1 cellular context compared by ENCODE assay signal in the genomic region with DNA sequence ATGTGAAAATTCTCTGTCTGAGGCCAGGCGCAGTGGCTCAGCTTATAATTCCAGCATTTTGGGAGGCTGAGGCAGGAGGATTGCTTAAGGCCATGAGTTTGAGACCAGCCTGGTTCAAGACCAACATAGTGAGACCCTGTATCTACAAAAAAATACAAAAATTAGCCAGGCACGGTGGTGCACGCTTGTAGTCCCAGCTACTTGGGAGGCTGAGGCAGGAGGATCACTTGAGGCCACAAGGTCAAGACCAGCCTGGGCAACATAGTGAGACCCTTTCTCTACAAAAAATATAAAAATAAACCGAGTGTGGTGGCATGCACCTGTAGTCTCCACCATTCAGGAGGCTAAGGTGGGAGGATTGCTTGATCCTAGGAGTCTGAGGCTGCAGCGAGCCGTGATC.
TF ChIP-seq lines count a peak whose summit lies in the region.

No MANE protein-coding gene starts in this region.

TF ChIP-seq in K562, 482 proteins besides CTCF, POLR2A, EP300 and RAD21:
- no peak for TF ChIP-seq POU5F1 (IDR thresholded peaks at IDR 0.05; ENCODE audit: borderline replicate concordance, low read depth, low read length, partially characterized antibody)
- peak; percentile 63 for TF ChIP-seq ZNF121 (CRISPR knock-in tag; conservative IDR thresholded peaks at IDR 0.05)
- no peak for TF ChIP-seq NEUROD1 (IDR thresholded peaks at IDR 0.05; ENCODE audit: borderline replicate concordance, low read depth, low read length, partially characterized antibody)
- TF ChIP-seq, protein P1, sequence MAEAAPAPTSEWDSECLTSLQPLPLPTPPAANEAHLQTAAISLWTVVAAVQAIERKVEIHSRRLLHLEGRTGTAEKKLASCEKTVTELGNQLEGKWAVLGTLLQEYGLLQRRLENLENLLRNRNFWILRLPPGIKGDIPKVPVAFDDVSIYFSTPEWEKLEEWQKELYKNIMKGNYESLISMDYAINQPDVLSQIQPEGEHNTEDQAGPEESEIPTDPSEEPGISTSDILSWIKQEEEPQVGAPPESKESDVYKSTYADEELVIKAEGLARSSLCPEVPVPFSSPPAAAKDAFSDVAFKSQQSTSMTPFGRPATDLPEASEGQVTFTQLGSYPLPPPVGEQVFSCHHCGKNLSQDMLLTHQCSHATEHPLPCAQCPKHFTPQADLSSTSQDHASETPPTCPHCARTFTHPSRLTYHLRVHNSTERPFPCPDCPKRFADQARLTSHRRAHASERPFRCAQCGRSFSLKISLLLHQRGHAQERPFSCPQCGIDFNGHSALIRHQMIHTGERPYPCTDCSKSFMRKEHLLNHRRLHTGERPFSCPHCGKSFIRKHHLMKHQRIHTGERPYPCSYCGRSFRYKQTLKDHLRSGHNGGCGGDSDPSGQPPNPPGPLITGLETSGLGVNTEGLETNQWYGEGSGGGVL (CRISPR knock-in tag; IDR thresholded peaks at IDR 0.05) = no peak
- TF ChIP-seq ZNF124 (CRISPR knock-in tag; IDR thresholded peaks at IDR 0.05) = no peak
